ENCODE assay signal across 24 cellular contexts in genomic region chr2:119546446-119546765, GRCh38. TPM values are rescaled to one million over a fixed set of nuclear protein-coding genes. Genes with fewer than 3 reads are reported as not detected.
"Had no signal": no experiment of that assay in that cellular context is flagged by ENCODE, and none has a peak within 500 bp of the region (broad histone marks: within the 10 kb centered on the region; RNA-seq: fewer than 3 reads in every experiment).

No MANE protein-coding gene starts in this region.

- H3K27ac ChIP-seq: foreskin keratinocyte, parathyroid adenoma, sigmoid colon, thoracic aorta, uterus had no signal

- H3K27ac Mint-ChIP-seq: activated CD8-positive, alpha-beta T cell treated with anti-CD3 and anti-CD28 coated beads for 36 hours; activated naive CD4-positive, alpha-beta T cell treated with anti-CD3 and anti-CD28 coated beads, Interleukin-2, amount 10 ng/mL, durations not matched to agents 7 days and 5 days; activated naive CD8-positive, alpha-beta T cell treated with anti-CD3 and anti-CD28 coated beads, Interleukin-2, amount 50 U/mL, for 24 hours; activated T-cell treated with anti-CD3 and anti-CD28 coated beads, Interleukin-2, amount 50 U/mL, for 24 hours; naive thymus-derived CD4-positive, alpha-beta T cell; stimulated activated memory B cell treated with anti-CD40 and anti-IgM and Interleukin-4, amounts not matched to agents 10 μg/mL and 1 μg/mL and 100 μg/mL, for 72 hours; T-cell had no signal

- H3K4me1 ChIP-seq: foreskin keratinocyte, parathyroid adenoma had no signal

- H3K36me3 ChIP-seq: left lung, sigmoid colon, thoracic aorta, uterus had no signal

- H3K4me3 Mint-ChIP-seq: activated CD8-positive, alpha-beta T cell treated with anti-CD3 and anti-CD28 coated beads for 36 hours; activated naive CD4-positive, alpha-beta T cell treated with anti-CD3 and anti-CD28 coated beads, Interleukin-2, amount 10 ng/mL, durations not matched to agents 7 days and 5 days; activated naive CD8-positive, alpha-beta T cell treated with anti-CD3 and anti-CD28 coated beads, Interleukin-2, amount 50 U/mL, for 24 hours; activated T-cell treated with anti-CD3 and anti-CD28 coated beads, Interleukin-2, amount 50 U/mL, for 24 hours; stimulated activated memory B cell treated with anti-CD40 and anti-IgM and Interleukin-4, amounts not matched to agents 10 μg/mL and 1 μg/mL and 100 μg/mL, for 72 hours; T-cell had no signal

- H3K36me3 Mint-ChIP-seq: activated naive CD4-positive, alpha-beta T cell treated with anti-CD3 and anti-CD28 coated beads, Interleukin-2, amount 10 ng/mL, durations not matched to agents 7 days and 5 days; naive thymus-derived CD4-positive, alpha-beta T cell; stimulated activated memory B cell treated with anti-CD40 and anti-IgM and Interleukin-4, amounts not matched to agents 10 μg/mL and 1 μg/mL and 100 μg/mL, for 72 hours; T-cell had no signal

- ATAC-seq: activated CD8-positive, alpha-beta T cell treated with anti-CD3 and anti-CD28 coated beads for 36 hours; activated naive CD8-positive, alpha-beta T cell treated with anti-CD3 and anti-CD28 coated beads, Interleukin-2, amount 50 U/mL, for 24 hours; foreskin keratinocyte; naive thymus-derived CD4-positive, alpha-beta T cell; SK-N-SH treated with all-trans-retinoic acid at 6 μM for 48 hours; stimulated activated memory B cell treated with anti-CD40 and anti-IgM and Interleukin-4, amounts not matched to agents 10 μg/mL and 1 μg/mL and 100 μg/mL, for 72 hours; T-cell had no signal

- H3K27me3 ChIP-seq: sigmoid colon, uterus had no signal

- H3K9me3 ChIP-seq: left lung, sigmoid colon, thoracic aorta, uterus had no signal

- H3K4me3 ChIP-seq: left lung, sigmoid colon, thoracic aorta, uterus had no signal

- DNase-seq: activated CD4-positive, alpha-beta T cell treated with anti-CD3 and anti-CD28 coated beads for 48 hours; activated CD4-positive, CD25-positive, alpha-beta regulatory T cell; activated CD8-positive, alpha-beta T cell treated with anti-CD3 and anti-CD28 coated beads for 36 hours; activated naive CD4-positive, alpha-beta T cell treated with anti-CD3 and anti-CD28 coated beads, Interleukin-2, amount 10 ng/mL, durations not matched to agents 7 days and 5 days; activated naive CD8-positive, alpha-beta T cell treated with anti-CD3 and anti-CD28 coated beads, Interleukin-2, amount 50 U/mL, for 24 hours; activated T-cell treated with anti-CD3 and anti-CD28 coated beads, Interleukin-2, amount 50 U/mL, for 24 hours; aorta; foreskin keratinocyte; kidney; left lung; naive thymus-derived CD4-positive, alpha-beta T cell; sigmoid colon; stimulated activated CD4-positive, alpha-beta T cell treated with anti-CD3 and anti-CD28 coated beads, Interleukin-4, amount 100 ng/mL, for 4 hours; T-cell; T-helper 9 cell; uterus had no signal

- H3K9me3 Mint-ChIP-seq: activated CD8-positive, alpha-beta T cell treated with anti-CD3 and anti-CD28 coated beads for 36 hours; activated naive CD4-positive, alpha-beta T cell treated with anti-CD3 and anti-CD28 coated beads, Interleukin-2, amount 10 ng/mL, durations not matched to agents 7 days and 5 days; activated naive CD8-positive, alpha-beta T cell treated with anti-CD3 and anti-CD28 coated beads, Interleukin-2, amount 50 U/mL, for 24 hours; activated T-cell treated with anti-CD3 and anti-CD28 coated beads, Interleukin-2, amount 50 U/mL, for 24 hours; stimulated activated memory B cell treated with anti-CD40 and anti-IgM and Interleukin-4, amounts not matched to agents 10 μg/mL and 1 μg/mL and 100 μg/mL, for 72 hours had no signal

RNA-seq across cellular contexts. Expression of gene CFAP221, which starts 2.2 kb away (rescaled TPM):
- total RNA-seq: activated CD8-positive, alpha-beta T cell treated with anti-CD3 and anti-CD28 coated beads for 36 hours; dermis microvascular lymphatic vessel endothelial cell; epithelial cell of proximal tubule; fibroblast of lung; foreskin keratinocyte; naive thymus-derived CD4-positive, alpha-beta T cell; sigmoid colon; T-cell had no signal
- polyA plus RNA-seq: foreskin keratinocyte; naive thymus-derived CD4-positive, alpha-beta T cell had no signal

RNA-seq across cellular contexts. Expression of gene SCTR, which starts 22.1 kb away (rescaled TPM):
- total RNA-seq: activated CD8-positive, alpha-beta T cell treated with anti-CD3 and anti-CD28 coated beads for 36 hours; aorta; chondrocyte; dermis microvascular lymphatic vessel endothelial cell; epithelial cell of proximal tubule; fibroblast of lung; foreskin keratinocyte; naive thymus-derived CD4-positive, alpha-beta T cell; sigmoid colon; T-cell; thoracic aorta; uterus had no signal
- polyA plus RNA-seq: fibroblast of lung; foreskin keratinocyte; naive thymus-derived CD4-positive, alpha-beta T cell had no signal
